8 cellular contexts compared by ENCODE assay signal in genomic region chr6:159969921-159970320, GRCh38. TPM values are rescaled to one million over a fixed set of nuclear protein-coding genes. Genes with fewer than 3 reads are reported as not detected.
A peak's percentile ranks its signal among the peaks of the same experiment; 100 is the strongest.
DNase-seq lines count a peak whose midpoint lies in the region; ATAC-seq, FAIRE-seq and TF ChIP-seq lines count a peak whose summit lies in the region.

No MANE protein-coding gene starts in this region.

- H3K27ac Mint-ChIP-seq in dendritic cell treated with granulocyte-macrophage colony-stimulating factor and Interleukin-4, amounts not matched to agents 40 ng/mL and 50 ng/mL, for 4 days: peak overlapping the region; percentile 83

- H3K4me1 ChIP-seq in HepG2 (ENCODE audit: insufficient read depth, low read length) (peaks cover 59% of the 10 kb centered on the region), stomach (peaks cover 23 to 76% (median 53%) of the 10 kb centered on the region in 4 donors)

- H3K9me3 ChIP-seq in HepG2 (ENCODE audit: low read length): no peaks in the 10 kb centered on the region
- no peaks in the 10 kb centered on the region for H3K9me3 ChIP-seq in stomach

- TF ChIP-seq RAD21 in HepG2 (CRISPR knock-in tag; IDR thresholded peaks at IDR 0.05): no peak

- TF ChIP-seq CTCF in HepG2 (CRISPR knock-in tag; IDR thresholded peaks at IDR 0.05) (no peak), stomach (IDR thresholded peaks at IDR 0.05) (no peak)

- H3K4me3 ChIP-seq in HepG2 (replicated peaks in 1 of 3; ENCODE audit: insufficient read depth in 1 of 3, low read depth in 2 of 3, low read length in 3 of 3): peak overlapping the region; percentile 91 to 94 (median 92)
- H3K4me3 ChIP-seq in stomach: peak overlapping the region; percentile 94 to 98 (median 98)

- BruUV-seq in HepG2 (replicated peaks; lab: Mats Ljungman, UMichigan): no TSS peak

- CTCF ChIA-PET in HepG2 (lab: Yijun Ruan, JAX; ENCODE audit: low intra/inter-chr PET ratio, low total read pairs): no interaction called here

- H3K4me1 Mint-ChIP-seq in dendritic cell treated with granulocyte-macrophage colony-stimulating factor and Interleukin-4, amounts not matched to agents 40 ng/mL and 50 ng/mL, for 4 days (ENCODE audit: low read depth): peaks cover 64% of the 10 kb centered on the region

- H3K79me2 ChIP-seq in HepG2 (ENCODE audit: insufficient read depth, low read length): peaks cover 57% of the 10 kb centered on the region

- POLR2A ChIA-PET in HepG2 (lab: Yijun Ruan, JAX): interaction anchor here (1.1 to 2.4 kb wide), 5 partner anchors 8 to 277 kb away, joined by 3 to 8 read pairs (median 4); partner anchors contain the start of gene SOD2

- H2AFZ ChIP-seq in HepG2 (ENCODE audit: low read length): no peak overlapping the region

- TF ChIP-seq EP300 in HepG2 (IDR thresholded peaks at IDR 0.05; ENCODE audit: low read depth in 2 of 2, low read length in 2 of 2): no peak
- TF ChIP-seq EP300 in HepG2 (CRISPR knock-in tag; IDR thresholded peaks at IDR 0.05; ENCODE audit: borderline replicate concordance): no peak
- no peak for TF ChIP-seq EP300 in stomach (IDR thresholded peaks at IDR 0.05)

- peak overlapping the region; percentile 83 for H3K4me3 Mint-ChIP-seq in dendritic cell treated with granulocyte-macrophage colony-stimulating factor and Interleukin-4, amounts not matched to agents 40 ng/mL and 50 ng/mL, for 4 days

- H3K27ac ChIP-seq in HepG2 (ENCODE audit: extremely low read length, insufficient read depth, low read length): peak overlapping the region; percentile 87
- H3K27ac ChIP-seq in stomach: peak overlapping the region; percentile 50 to 97 (median 95)

- peak overlapping the region; percentile 96 for H3K9ac ChIP-seq in HepG2 (ENCODE audit: insufficient read depth, low read depth, low read length)

- peak; percentile 61 to 76 for TF ChIP-seq POLR2A in HepG2 (IDR thresholded peaks at IDR 0.05; ENCODE audit: insufficient read depth in 1 of 2, low read depth in 2 of 2, low read length in 2 of 2)
- TF ChIP-seq POLR2A in stomach (IDR thresholded peaks at IDR 0.05): no peak

- H3K27me3 ChIP-seq in HepG2 (ENCODE audit: control insufficient read depth in 1 of 2, insufficient read depth in 2 of 2, low read length in 2 of 2): peaks cover 0 to 5% of the 10 kb centered on the region in 2 experiments; a peak in 2 of 5 replicates
- H3K27me3 ChIP-seq in stomach: peaks cover 0 to 1% (median 0%) of the 10 kb centered on the region in 3 donors

- H3K27me3 Mint-ChIP-seq in dendritic cell treated with granulocyte-macrophage colony-stimulating factor and Interleukin-4, amounts not matched to agents 40 ng/mL and 50 ng/mL, for 4 days: no peaks in the 10 kb centered on the region

- peak; percentile 41 for DNase-seq in Caki2 (ENCODE audit: low read depth)
- DNase-seq in HT1080 (ENCODE audit: low read depth): peak; percentile 70
- peak; percentile 10 for DNase-seq in SHP77 treated with DMSO at 0.1 percent for 48 hours (lab: John Stamatoyannopoulos, UW)
- DNase-seq in HepG2 (ENCODE audit: low spot score): peak; percentile 92
- peak; percentile 46 for DNase-seq in stomach

- under 1% methylated on average over 8 of the region's 8 CpGs for WGBS in HepG2 (ENCODE audit: low lambda C conversion rate)
- WGBS in stomach, 5 donors: 4 to 10% (median 7%) methylated on average over 8 of the region's 8 CpGs

- H3K4me2 ChIP-seq in HepG2 (ENCODE audit: low read depth, low read length): peak overlapping the region; percentile 88

- peaks cover 33% of the 10 kb centered on the region for H4K20me1 ChIP-seq in HepG2 (ENCODE audit: insufficient read depth, low read length)

- peak; percentile 80 for FAIRE-seq in HepG2 (lab: Jason Lieb, UNC)

- H3K9me3 Mint-ChIP-seq in dendritic cell treated with granulocyte-macrophage colony-stimulating factor and Interleukin-4, amounts not matched to agents 40 ng/mL and 50 ng/mL, for 4 days: no peaks in the 10 kb centered on the region

- in situ Hi-C loops in Caki2 (cut with HindIII; ENCODE audit: low pct_unique_long_range_greater_than_20kb, low sequenced_read_pairs): no loop called here
- in situ Hi-C loops in HepG2 (cut with HindIII; ENCODE audit: extremely low pct_ligation_motif_present, low pct_unique_long_range_greater_than_20kb): loop anchor here (5.0 to 10.0 kb wide), 2 partner anchors 72 to 275 kb away; partner anchors contain the start of gene SOD2

- H3K36me3 Mint-ChIP-seq in dendritic cell treated with granulocyte-macrophage colony-stimulating factor and Interleukin-4, amounts not matched to agents 40 ng/mL and 50 ng/mL, for 4 days (ENCODE audit: low read depth): peaks cover 18% of the 10 kb centered on the region

- ATAC-seq in GM19395 (IDR thresholded peaks at IDR 0.05; ENCODE audit: unreplicated experiment): peak; percentile 41
- peak; percentile 70 for ATAC-seq in HepG2
- no peak for ATAC-seq in HG03025 (IDR thresholded peaks at IDR 0.05; ENCODE audit: low FRiP score, unreplicated experiment)

- H3K36me3 ChIP-seq in HepG2 (replicated peaks in 1 of 2; ENCODE audit: control insufficient read depth in 1 of 2, insufficient read depth in 2 of 2, low read length in 2 of 2) (peaks cover 0 to 1% of the 10 kb centered on the region in 2 experiments; a peak in 1 of 5 replicates), stomach (no peaks in the 10 kb centered on the region)

- intact Hi-C loops in dendritic cell treated with granulocyte-macrophage colony-stimulating factor and Interleukin-4, amounts not matched to agents 40 ng/mL and 50 ng/mL, for 4 days (cut with micrococcal nuclease): loop anchor here (2.0 to 5.0 kb wide), 2 partner anchors 13 to 278 kb away; partner anchors contain the start of gene SOD2
- intact Hi-C loops in HepG2 (cut with micrococcal nuclease; ENCODE audit: unreplicated experiment): loop anchor here (1.0 kb wide), 1 partner anchor 9 kb away; no protein-coding TSS in a partner anchor
- intact Hi-C loops in stomach (cut with DNase I; ENCODE audit: low total_unique reads): loop anchor here (10.0 kb wide), 1 partner anchor 65 kb away; no protein-coding TSS in a partner anchor

TF ChIP-seq in HepG2, 621 proteins besides CTCF, POLR2A, EP300 and RAD21 (continues in another document):
- TF ChIP-seq HHEX (CRISPR knock-in tag; IDR thresholded peaks at IDR 0.05) (no peak), HDAC2 (CRISPR knock-in tag; IDR thresholded peaks at IDR 0.05) (0 out of 2 replicates have a peak, but pooled peaks have one; percentile 40), ZFP82 (CRISPR knock-in tag; IDR thresholded peaks at IDR 0.05; ENCODE audit: borderline replicate concordance) (no peak), ZIK1 (CRISPR knock-in tag; IDR thresholded peaks at IDR 0.05; ENCODE audit: borderline replicate concordance, low read depth) (0 out of 2 replicates have a peak, but pooled peaks have one; percentile 11), YY1 (IDR thresholded peaks at IDR 0.05; ENCODE audit: insufficient read depth, insufficient replicate concordance, low read depth, low read length) (no peak), NRL (CRISPR knock-in tag; IDR thresholded peaks at IDR 0.05; ENCODE audit: borderline replicate concordance) (no peak), JUN (CRISPR knock-in tag; IDR thresholded peaks at IDR 0.05) (no peak)
- TF ChIP-seq, protein P1, sequence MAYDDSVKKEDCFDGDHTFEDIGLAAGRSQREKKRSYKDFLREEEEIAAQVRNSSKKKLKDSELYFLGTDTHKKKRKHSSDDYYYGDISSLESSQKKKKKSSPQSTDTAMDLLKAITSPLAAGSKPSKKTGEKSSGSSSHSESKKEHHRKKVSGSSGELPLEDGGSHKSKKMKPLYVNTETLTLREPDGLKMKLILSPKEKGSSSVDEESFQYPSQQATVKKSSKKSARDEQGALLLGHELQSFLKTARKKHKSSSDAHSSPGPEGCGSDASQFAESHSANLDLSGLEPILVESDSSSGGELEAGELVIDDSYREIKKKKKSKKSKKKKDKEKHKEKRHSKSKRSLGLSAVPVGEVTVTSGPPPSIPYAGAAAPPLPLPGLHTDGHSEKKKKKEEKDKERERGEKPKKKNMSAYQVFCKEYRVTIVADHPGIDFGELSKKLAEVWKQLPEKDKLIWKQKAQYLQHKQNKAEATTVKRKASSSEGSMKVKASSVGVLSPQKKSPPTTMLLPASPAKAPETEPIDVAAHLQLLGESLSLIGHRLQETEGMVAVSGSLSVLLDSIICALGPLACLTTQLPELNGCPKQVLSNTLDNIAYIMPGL (CRISPR knock-in tag; IDR thresholded peaks at IDR 0.05; ENCODE audit: borderline replicate concordance in 1 of 2, low read depth in 1 of 2): peak in 1 of 2 experiments; percentile 13; a peak in 1 of 4 replicates

RNA-seq across cellular contexts. Expression of gene IGF2R, which starts 1.0 kb away (rescaled TPM):
- total RNA-seq in Caki2 (2014; rRNA removed; shearing (Covaris generic); ENCODE audit: low replicate concordance): 42.8 and 58.9 TPM in 2 replicates
- 38.1 and 39.1 TPM in 2 replicates for total RNA-seq in HT1080 (2014; rRNA removed; shearing (Covaris generic))
- polyA plus RNA-seq in HT1080 (2015; cell fraction: cytosol; rRNA removed): 21.5 and 25.1 TPM in 2 replicates
- polyA plus RNA-seq in HT1080 (2015; cell fraction: nucleus; rRNA removed): 236 and 253 TPM in 2 replicates
- 44.8 and 70.0 TPM in 2 replicates for total RNA-seq in HepG2 (2016; rRNA removed; fragmentation: Illumina TruSeq; extraction: Trizol)
- total RNA-seq in HepG2 (2016; cell fraction: cytosol; rRNA removed; fragmentation: Illumina TruSeq; extraction: Trizol; ENCODE audit: low read depth): 11.8 and 13.5 TPM in 2 replicates
- total RNA-seq in HepG2 (2016; cell fraction: insoluble cytoplasmic fraction; rRNA removed; fragmentation: Illumina TruSeq; extraction: Trizol): 36.8 and 73.6 TPM in 2 replicates
- total RNA-seq in HepG2 (2016; cell fraction: membrane; rRNA removed; fragmentation: Illumina TruSeq; extraction: Trizol): 11.5 and 15.2 TPM in 2 replicates
- total RNA-seq in HepG2 (2016; cell fraction: nucleus; rRNA removed; fragmentation: Illumina TruSeq; extraction: Trizol): 129 and 155 TPM in 2 replicates
- 38.3 and 54.8 TPM in 2 replicates for polyA plus RNA-seq in HepG2 (2011; rRNA removed)
- polyA plus RNA-seq in HepG2 (2011; cell fraction: cytosol; rRNA removed): 32.3 and 42.3 TPM in 2 replicates
- 77.8 and 83.2 TPM in 2 replicates for polyA plus RNA-seq in HepG2 (2011; cell fraction: nucleus; rRNA removed)
- polyA plus RNA-seq in HepG2 (2012): 98.1 and 112 TPM in 2 replicates
- 1.3 and 1.8 TPM in 2 replicates for polyA plus RNA-seq in HepG2 (2016; cell fraction: cytosol; fragmentation: Illumina TruSeq; extraction: Trizol; ENCODE audit: low read depth)
- 22.6 and 26.7 TPM in 2 replicates for polyA plus RNA-seq in HepG2 (2016; cell fraction: insoluble cytoplasmic fraction; fragmentation: Illumina TruSeq; extraction: Trizol; ENCODE audit: low read depth)
- polyA plus RNA-seq in HepG2 (2016; cell fraction: membrane; fragmentation: Illumina TruSeq; extraction: Trizol; ENCODE audit: low read depth): 1.8 and 3.1 TPM in 2 replicates
- polyA plus RNA-seq in HepG2 (2016; cell fraction: nucleus; fragmentation: Illumina TruSeq; extraction: Trizol; ENCODE audit: insufficient read depth, low read depth): 85.6 and 90.1 TPM in 2 replicates
- 33.0 and 141 TPM in 2 replicates for polyA minus RNA-seq in HepG2 (2011; rRNA and poly(A)+ RNA removed; ENCODE audit: low replicate concordance)
- polyA minus RNA-seq in HepG2 (2011; cell fraction: cytosol; rRNA and poly(A)+ RNA removed): 119 and 184 TPM in 2 replicates
- 265 and 283 TPM in 2 replicates for polyA minus RNA-seq in HepG2 (2011; cell fraction: nucleus; rRNA and poly(A)+ RNA removed)
- 10 to 100 TPM; 30.3 to 70.5 (median 43.4) TPM for total RNA-seq in stomach
- 1 to 10 TPM; 2.0 to 9.8 (median 7.7) TPM for polyA plus RNA-seq in stomach

Comparison
In these comparisons a context has a peak if more than half of its experiments do, and no peak if none do; other contexts are left out.
1. DNase-seq: peak in every context shown above with its lines; median percentile 92 in HepG2; 70 in HT1080; 46 in stomach; 41 in Caki2; 10 in SHP77 treated with DMSO at 0.1 percent for 48 hours.
2. POLR2A ChIP-seq: peak in HepG2 (2 of 2); none in stomach (0 of 4).